1 cellular context compared by ENCODE assay signal in genomic region chr18:59898093-59898492, GRCh38.
TF ChIP-seq lines count a peak whose summit lies in the region.

No MANE protein-coding gene starts in this region.

TF ChIP-seq in IMR-90, 13 proteins besides CTCF, POLR2A, EP300 and RAD21 (continued from another document):
- no peak for TF ChIP-seq USF2 (IDR thresholded peaks at IDR 0.05; ENCODE audit: low read depth, low read length)
- TF ChIP-seq CEBPB (IDR thresholded peaks at IDR 0.05; ENCODE audit: low read depth, low read length) = no peak
- no peak for TF ChIP-seq RCOR1 (IDR thresholded peaks at IDR 0.05; ENCODE audit: insufficient replicate concordance, low read length)
- TF ChIP-seq NFE2L2 (IDR thresholded peaks at IDR 0.05; ENCODE audit: low read depth, low read length) = no peak
- TF ChIP-seq RFX5 (IDR thresholded peaks at IDR 0.05; ENCODE audit: low read depth, low read length) = no peak
- TF ChIP-seq CHD1 (IDR thresholded peaks at IDR 0.05; ENCODE audit: low read depth, low read length) = no peak
- no peak for TF ChIP-seq ELK1 (IDR thresholded peaks at IDR 0.05; ENCODE audit: borderline replicate concordance, low read depth, low read length)
- TF ChIP-seq MAZ (IDR thresholded peaks at IDR 0.05; ENCODE audit: borderline replicate concordance, low read depth, low read length) = no peak
- TF ChIP-seq SMC3 (IDR thresholded peaks at IDR 0.05; ENCODE audit: low read depth, low read length) = no peak
TF ChIP-seq in IMR-90: peak in this region for 0.
